In the genomic region with DNA sequence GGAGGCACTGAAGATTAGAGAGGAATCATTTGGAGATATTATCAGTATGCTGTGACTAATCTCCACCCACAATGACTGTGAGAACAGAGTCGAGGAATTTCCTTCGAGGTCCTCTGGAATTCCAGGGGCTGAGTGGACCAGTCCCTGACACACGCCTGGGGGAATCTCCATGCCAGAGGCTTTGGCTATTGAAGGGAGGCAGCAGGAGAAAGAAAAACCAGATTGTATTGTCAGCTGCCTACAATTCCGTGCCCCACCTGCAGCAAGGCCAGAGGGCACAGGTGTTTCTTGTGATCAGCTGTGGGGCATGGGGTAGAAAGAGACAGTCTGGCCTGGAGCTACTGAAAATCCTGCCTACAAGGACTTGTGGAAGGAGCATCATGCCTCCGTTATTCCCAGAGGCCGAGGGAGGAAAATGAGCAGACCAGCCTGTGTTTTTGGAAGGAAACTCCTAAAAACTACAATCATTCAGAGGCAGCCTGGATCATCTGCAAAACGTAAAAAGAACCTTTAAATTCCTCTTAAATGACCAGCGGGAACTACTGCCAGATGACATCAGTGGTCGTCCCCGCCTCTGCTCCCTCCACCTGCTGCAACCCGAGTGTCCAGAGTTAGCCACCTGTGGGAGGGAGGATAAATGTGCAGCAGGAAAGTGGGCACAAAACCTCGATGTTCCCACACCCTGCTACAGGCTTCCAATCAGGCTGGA, we compare ENCODE assay signal across 11 cellular contexts. TPM values are rescaled to one million over a fixed set of nuclear protein-coding genes. Genes with fewer than 3 reads are reported as not detected.
A peak's percentile ranks its signal among the peaks of the same experiment; 100 is the strongest.
DNase-seq lines count a peak whose midpoint lies in the region; ATAC-seq, FAIRE-seq and TF ChIP-seq lines count a peak whose summit lies in the region.
"Had no signal": no experiment of that assay in that cellular context is flagged by ENCODE, and none has a peak within 500 bp of the region (broad histone marks: within the 10 kb centered on the region; RNA-seq: fewer than 3 reads in every experiment).

No MANE protein-coding gene starts in this region.

- H2AFZ ChIP-seq in mesenchymal stem cell (ENCODE audit: low read depth, low read length), result no peak overlapping the region
- H2AFZ ChIP-seq: parathyroid adenoma had no signal

- CTCF ChIA-PET in activated CD4-positive, alpha-beta T cell treated with anti-CD3 and anti-CD28 coated beads, Interleukin-2, amount 10 ng/mL, durations not matched to agents 7 days and 5 days (lab: Charles Lee), result no interaction called here

- no peak overlapping the region for H3K14ac ChIP-seq in mesenchymal stem cell (ENCODE audit: low read length in 2 of 2)

- H3K4me2 ChIP-seq in mesenchymal stem cell (ENCODE audit: low read length, poor library complexity, severe bottlenecking), result peak overlapping the region; percentile 43

- no peak overlapping the region for H3K9ac ChIP-seq in mesenchymal stem cell (ENCODE audit: low read length)
- H3K9ac ChIP-seq: parathyroid adenoma had no signal

- peak overlapping the region; percentile 61 for H3K27ac ChIP-seq in mesenchymal stem cell (ENCODE audit: low read length, poor library complexity, severe bottlenecking)
- H3K27ac ChIP-seq: parathyroid adenoma had no signal

- peaks cover 2% of the 10 kb centered on the region for H3K36me3 Mint-ChIP-seq in activated CD4-positive, alpha-beta T cell treated with anti-CD3 and anti-CD28 coated beads, Interleukin-2, amount 10 ng/mL, durations not matched to agents 7 days and 5 days (ENCODE audit: low read depth)

- H3K4me1 Mint-ChIP-seq in activated CD4-positive, alpha-beta T cell treated with anti-CD3 and anti-CD28 coated beads, Interleukin-2, amount 10 ng/mL, durations not matched to agents 7 days and 5 days, result no peaks in the 10 kb centered on the region

- H3K27ac Mint-ChIP-seq in activated CD4-positive, alpha-beta T cell treated with anti-CD3 and anti-CD28 coated beads, Interleukin-2, amount 10 ng/mL, durations not matched to agents 7 days and 5 days, result no peak overlapping the region

- H3K4me3 Mint-ChIP-seq in activated CD4-positive, alpha-beta T cell treated with anti-CD3 and anti-CD28 coated beads, Interleukin-2, amount 10 ng/mL, durations not matched to agents 7 days and 5 days, result no peak overlapping the region
- H3K4me3 Mint-ChIP-seq: central memory CD8-positive, alpha-beta T cell had no signal

- H3K27me3 Mint-ChIP-seq in activated CD4-positive, alpha-beta T cell treated with anti-CD3 and anti-CD28 coated beads, Interleukin-2, amount 10 ng/mL, durations not matched to agents 7 days and 5 days, result no peaks in the 10 kb centered on the region
- H3K27me3 Mint-ChIP-seq: central memory CD8-positive, alpha-beta T cell had no signal

- TF ChIP-seq CTCF in bronchial epithelial cell (IDR thresholded peaks at IDR 0.05; ENCODE audit: insufficient read depth, low read length, severe bottlenecking), result no peak

- H4K91ac ChIP-seq in mesenchymal stem cell (ENCODE audit: low read length), result no peak overlapping the region

- 46% methylated on average over 12 of the region's 12 CpGs for WGBS in mesenchymal stem cell

- H3K23ac ChIP-seq in mesenchymal stem cell (ENCODE audit: low read length in 2 of 2), result no peak overlapping the region

- no peak for FAIRE-seq in bronchial epithelial cell (lab: Jason Lieb, UNC)

- ATAC-seq in GM19351 (IDR thresholded peaks at IDR 0.05; ENCODE audit: unreplicated experiment), result no peak

- no peak overlapping the region for H2BK120ac ChIP-seq in mesenchymal stem cell (ENCODE audit: low read depth, low read length)

- peak; percentile 6 for DNase-seq in COLO829 (ENCODE audit: low spot score)
- DNase-seq in LoVo (ENCODE audit: low spot score), result peak; percentile 47
- peak; percentile 86 for DNase-seq in bronchial epithelial cell (ENCODE audit: low read depth)
- DNase-seq in mesenchymal stem cell, result peak; percentile 90
- no peak for DNase-seq in activated CD4-positive, alpha-beta T cell treated with anti-CD3 and anti-CD28 coated beads, Interleukin-2, amount 10 ng/mL, durations not matched to agents 7 days and 5 days
- no peak for DNase-seq in mesenteric fat pad (ENCODE audit: low spot score)
- no peak for DNase-seq in pons (ENCODE audit: low spot score)
- DNase-seq: DMS 273 treated with DMSO at 0.1 percent for 48 hours had no signal

- H4K8ac ChIP-seq in mesenchymal stem cell (ENCODE audit: low read length), result no peak overlapping the region

- H3K9me3 Mint-ChIP-seq in activated CD4-positive, alpha-beta T cell treated with anti-CD3 and anti-CD28 coated beads, Interleukin-2, amount 10 ng/mL, durations not matched to agents 7 days and 5 days, result no peaks in the 10 kb centered on the region
- H3K9me3 Mint-ChIP-seq: central memory CD8-positive, alpha-beta T cell had no signal

- peaks cover 11% of the 10 kb centered on the region for H3K4me1 ChIP-seq in mesenchymal stem cell (ENCODE audit: control insufficient read depth, insufficient read depth, low read depth, low read length)
- H3K4me1 ChIP-seq: parathyroid adenoma had no signal

- no peaks in the 10 kb centered on the region for H3K9me3 ChIP-seq in mesenchymal stem cell (ENCODE audit: control insufficient read depth, low read length)

- no peak overlapping the region for H2BK5ac ChIP-seq in mesenchymal stem cell (ENCODE audit: low read depth, low read length, poor library complexity, severe bottlenecking)

- H3K36me3 ChIP-seq in bronchial epithelial cell (ENCODE audit: control insufficient read depth, insufficient read depth, low read length) (no peaks in the 10 kb centered on the region), mesenchymal stem cell (ENCODE audit: control insufficient read depth in 1 of 2, insufficient read depth in 2 of 2, low read depth in 1 of 2, low read length in 2 of 2) (no peaks in the 10 kb centered on the region)

- H3K18ac ChIP-seq in mesenchymal stem cell (ENCODE audit: low read depth in 1 of 2, low read length in 2 of 2), result peak overlapping the region; percentile 11 to 84

- H2BK15ac ChIP-seq in mesenchymal stem cell (ENCODE audit: low read depth, poor library complexity, severe bottlenecking), result no peak overlapping the region

- H2AK5ac ChIP-seq in mesenchymal stem cell (ENCODE audit: low read length, severe bottlenecking), result peak overlapping the region; percentile 27

- peak overlapping the region; percentile 15 to 87 for H3K4ac ChIP-seq in mesenchymal stem cell (ENCODE audit: low read depth in 1 of 2, low read length in 2 of 2)

- POLR2A ChIA-PET in activated CD4-positive, alpha-beta T cell treated with anti-CD3 and anti-CD28 coated beads, Interleukin-2, amount 10 ng/mL, durations not matched to agents 7 days and 5 days (lab: Charles Lee), result no interaction called here

- no peaks in the 10 kb centered on the region for H3K27me3 ChIP-seq in bronchial epithelial cell (ENCODE audit: control insufficient read depth, insufficient read depth, low read length)
- H3K27me3 ChIP-seq in mesenchymal stem cell (ENCODE audit: control insufficient read depth in 1 of 2, insufficient read depth in 1 of 2, low read length in 2 of 2), result no peaks in the 10 kb centered on the region

- H3K4me3 ChIP-seq in bronchial epithelial cell (ENCODE audit: low read depth, low read length) (no peak overlapping the region), mesenchymal stem cell (ENCODE audit: insufficient read depth in 1 of 2, low read depth in 1 of 2, low read length in 2 of 2) (peak overlapping the region in 1 of 2 experiments; percentile 22)

- H3K79me1 ChIP-seq in mesenchymal stem cell (replicated peaks; ENCODE audit: low read length, poor library complexity, severe bottlenecking), result peaks cover 7% of the 10 kb centered on the region

- H2BK12ac ChIP-seq in mesenchymal stem cell (ENCODE audit: low read length in 2 of 2), result peak overlapping the region; percentile 5 to 85

RNA-seq across cellular contexts. Expression of gene ANK3, which starts 25.4 kb away (rescaled TPM):
- total RNA-seq in bronchial epithelial cell (7.4 and 7.9 TPM in 2 replicates), mesenteric fat pad (3.8 TPM)
- polyA plus RNA-seq in mesenchymal stem cell (2013, experiment 1 of 2), result 88.0 TPM
- polyA plus RNA-seq in mesenchymal stem cell (2013, experiment 2 of 2), result 80.8 TPM
- total RNA-seq in activated CD4-positive, alpha-beta T cell treated with anti-CD3 and anti-CD28 coated beads, Interleukin-2, amount 10 ng/mL, durations not matched to agents 7 days and 5 days, result 10 to 100 TPM; 43.5 to 47.1 TPM

Comparison
In these comparisons a context has a peak if more than half of its experiments do, and no peak if none do; other contexts are left out.
1. DNase-seq: peak in COLO829 (single experiment), LoVo (single experiment), bronchial epithelial cell (single experiment) and mesenchymal stem cell (single experiment); none in activated CD4-positive, alpha-beta T cell treated with anti-CD3 and anti-CD28 coated beads, Interleukin-2, amount 10 ng/mL, durations not matched to agents 7 days and 5 days (single experiment), mesenteric fat pad (single experiment) and pons (single experiment).